In the genomic region with DNA sequence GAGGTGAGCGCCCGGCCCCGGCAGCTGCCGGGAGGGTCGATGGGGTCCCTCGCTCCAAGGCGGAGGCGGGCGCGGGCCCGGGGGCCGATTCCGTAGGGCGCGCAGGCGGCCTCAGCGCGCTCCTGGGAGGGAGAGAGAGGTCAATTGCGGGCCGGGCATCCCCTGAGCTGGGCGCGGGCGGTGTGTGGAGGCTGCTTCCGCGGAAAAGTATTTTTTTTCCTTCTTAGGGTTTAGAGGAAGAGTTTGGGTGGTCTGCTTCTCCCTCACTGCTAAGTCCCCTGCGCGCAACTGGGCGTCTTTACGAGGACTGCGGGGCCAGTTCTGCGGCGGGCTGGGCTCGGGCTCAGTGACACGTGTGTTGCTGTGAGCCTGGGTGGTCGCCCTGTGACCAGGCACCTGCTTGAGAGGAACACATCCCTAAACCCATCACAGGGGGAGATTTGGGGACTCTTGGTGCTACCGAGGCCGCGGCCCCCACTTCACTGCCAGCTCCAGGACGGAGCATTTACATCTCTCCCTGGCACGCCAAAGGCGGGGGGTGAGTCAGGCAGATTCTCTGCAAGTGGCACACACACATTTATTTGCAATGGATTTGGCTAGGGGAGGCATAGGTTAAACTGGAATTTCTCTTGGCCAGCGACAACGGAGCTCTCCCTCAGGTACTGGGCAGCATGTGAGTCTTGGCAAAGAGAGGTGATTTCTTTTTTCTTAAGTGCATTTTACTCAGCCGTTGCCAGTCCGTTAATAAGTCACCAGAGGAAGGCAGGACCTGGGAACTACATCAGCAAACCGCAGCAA, we compare ENCODE assay signal across 8 cellular contexts.
DNase-seq lines count a peak whose midpoint lies in the region; ATAC-seq and TF ChIP-seq lines count a peak whose summit lies in the region.

No MANE protein-coding gene starts in this region.

- H3K27me3 ChIP-seq in AG04450 (ENCODE audit: control insufficient read depth, insufficient read depth, low read length) (no peaks in the 10 kb centered on the region), ascending aorta (no peaks in the 10 kb centered on the region), gastrocnemius medialis (no peaks in the 10 kb centered on the region)

- in situ Hi-C loops in gastrocnemius medialis (cut with MboI; ENCODE audit: low sequenced_read_pairs in 4 of 4) = loop anchor here in 1 of 4 donors (10.0 kb wide), 1 partner anchor 527 kb away; no protein-coding TSS in a partner anchor

- ATAC-seq in GM19372 (IDR thresholded peaks at IDR 0.05; ENCODE audit: low read depth, unreplicated experiment) (peak; percentile 28), gastrocnemius medialis (peak; percentile 37 to 53), HG02588 (IDR thresholded peaks at IDR 0.05; ENCODE audit: unreplicated experiment) (no peak)

- H3K4me1 ChIP-seq in ascending aorta = peaks cover 0 to 8% of the 10 kb centered on the region in 2 donors
- peaks cover 8 to 10% of the 10 kb centered on the region in 2 donors for H3K4me1 ChIP-seq in gastrocnemius medialis

- no peak for TF ChIP-seq POLR2A in gastrocnemius medialis (IDR thresholded peaks at IDR 0.05)

- CTCF ChIA-PET in AG04450 (lab: Charles Lee) = interaction anchor here (0.6 to 4.7 kb wide), 5 partner anchors 42 to 1135 kb away, joined by 3 to 28 read pairs (median 6); no protein-coding TSS in a partner anchor

- peak overlapping the region; percentile 78 for H3K4me3 ChIP-seq in AG04450 (ENCODE audit: low read depth, low read length)
- peak overlapping the region; percentile 83 to 87 for H3K4me3 ChIP-seq in ascending aorta
- peak overlapping the region; percentile 53 for H3K4me3 ChIP-seq in iPS-11a (ENCODE audit: low read depth, low read length)
- H3K4me3 ChIP-seq in gastrocnemius medialis = peak overlapping the region; percentile 71 to 81 (median 77)

- POLR2A ChIA-PET in AG04450 (lab: Yijun Ruan, JAX) = interaction anchor here (0.7 kb wide), 1 partner anchor 80 kb away, joined by 13 read pairs; no protein-coding TSS in a partner anchor

- TF ChIP-seq CTCF in AG04450 (IDR thresholded peaks at IDR 0.05; ENCODE audit: low read depth, low read length) (no peak), ascending aorta (IDR thresholded peaks at IDR 0.05) (no peak), gastrocnemius medialis (IDR thresholded peaks at IDR 0.05 in 4 of 5, conservative IDR thresholded peaks at IDR 0.05 in 1 of 5) (no peak)

- no peak for DNase-seq in AG04450 (ENCODE audit: low read depth, low spot score)
- peak; percentile 16 for DNase-seq in NCI-H524 treated with DMSO at 0.1 percent for 48 hours (lab: John Stamatoyannopoulos, UW)
- no peak for DNase-seq in ascending aorta (ENCODE audit: low spot score in 2 of 2)
- no peak for DNase-seq in gastrocnemius medialis
- no peak for DNase-seq in central memory CD4-positive, alpha-beta T cell

- H3K27ac ChIP-seq in AG04450 (ENCODE audit: low read depth, low read length) (peak overlapping the region; percentile 12), ascending aorta (peak overlapping the region; percentile 75 to 82), gastrocnemius medialis (peak overlapping the region; percentile 74 to 82 (median 78))

- H3K36me3 ChIP-seq in ascending aorta (no peaks in the 10 kb centered on the region), gastrocnemius medialis (no peaks in the 10 kb centered on the region)

- H3K9me3 ChIP-seq in AG04450 (ENCODE audit: control insufficient read depth, insufficient read depth, low read length) = no peaks in the 10 kb centered on the region; the same call in 1 of the 2 replicates
- no peaks in the 10 kb centered on the region for H3K9me3 ChIP-seq in ascending aorta
- H3K9me3 ChIP-seq in gastrocnemius medialis = no peaks in the 10 kb centered on the region

- intact Hi-C loops in ascending aorta (cut with DNase I) (loop anchor here (2.0 to 10.0 kb wide), 6 partner anchors 113 to 525 kb away; partner anchors contain the start of genes DCK, GRSF1 and MOB1B), gastrocnemius medialis (cut with DNase I; ENCODE audit: low total_unique reads) (loop anchor here (10.0 kb wide), 2 partner anchors 113 to 193 kb away; partner anchors contain the start of gene DCK)

Comparison
In these comparisons a context has a peak if more than half of its experiments do, and no peak if none do; other contexts are left out.
1. H3K27ac ChIP-seq: peak in every context shown above with its lines; median percentile 78 in ascending aorta; 78 in gastrocnemius medialis; 12 in AG04450.